In genomic region chr18:43539862-43540261, GRCh38 we compare ENCODE assay signal across 23 cellular contexts.
"Had no signal": no experiment of that assay in that cellular context is flagged by ENCODE, and none has a peak within 500 bp of the region (broad histone marks: within the 10 kb centered on the region; RNA-seq: fewer than 3 reads in every experiment).

No MANE protein-coding gene starts in this region.

- H3K4me1 Mint-ChIP-seq: activated CD4-positive, alpha-beta T cell treated with anti-CD3 and anti-CD28 coated beads, Interleukin-2, amount 10 ng/mL, durations not matched to agents 7 days and 5 days; endodermal cell; immature natural killer cell; natural killer cell had no signal

- H3K36me3 ChIP-seq: left ventricle myocardium inferior, ovary, right atrium auricular region, tibial artery, WERI-Rb-1 had no signal

- H3K4me1 ChIP-seq: left ventricle myocardium inferior, psoas muscle, right atrium auricular region, tibial artery had no signal

- H2AFZ ChIP-seq: hepatocyte had no signal

- H3K9me3 ChIP-seq: left ventricle myocardium inferior, ovary, psoas muscle, right atrium auricular region, tibial artery had no signal

- H3K27me3 Mint-ChIP-seq: activated CD4-positive, alpha-beta T cell treated with anti-CD3 and anti-CD28 coated beads, Interleukin-2, amount 10 ng/mL, durations not matched to agents 7 days and 5 days; activated naive CD8-positive, alpha-beta T cell; stimulated activated naive CD8-positive, alpha-beta T cell treated with anti-CD3 and anti-CD28 coated beads, Interleukin-15, Interleukin-2, amounts not matched to agents 100 ng/mL and 50 ng/mL, for 24 hours had no signal

- ATAC-seq: activated CD8-positive, alpha-beta T cell treated with anti-CD3 and anti-CD28 coated beads, Interleukin-2, amount 10 ng/mL, durations not matched to agents 7 days and 5 days; natural killer cell; psoas muscle had no signal

- H3K27ac ChIP-seq: coronary artery, hepatocyte, left ventricle myocardium inferior, ovary, psoas muscle, right atrium auricular region, tibial artery, WERI-Rb-1 had no signal

- H3K36me3 Mint-ChIP-seq: activated naive CD8-positive, alpha-beta T cell; natural killer cell had no signal

- H3K4me3 Mint-ChIP-seq: activated CD4-positive, alpha-beta T cell treated with anti-CD3 and anti-CD28 coated beads, Interleukin-2, amount 10 ng/mL, durations not matched to agents 7 days and 5 days; activated CD8-positive, alpha-beta T cell treated with anti-CD3 and anti-CD28 coated beads, Interleukin-2, amount 10 ng/mL, durations not matched to agents 7 days and 5 days; activated naive CD8-positive, alpha-beta T cell; endodermal cell; immature natural killer cell; natural killer cell; stimulated activated naive CD8-positive, alpha-beta T cell treated with anti-CD3 and anti-CD28 coated beads, Interleukin-15, Interleukin-2, amounts not matched to agents 100 ng/mL and 50 ng/mL, for 24 hours had no signal

- H3K27me3 ChIP-seq: hepatocyte, ovary, right atrium auricular region, tibial artery had no signal

- DNase-seq: activated CD4-positive, alpha-beta T cell treated with anti-CD3 and anti-CD28 coated beads, Interleukin-2, amount 10 ng/mL, durations not matched to agents 7 days and 5 days; activated CD4-positive, CD25-positive, alpha-beta regulatory T cell treated with anti-CD3 and anti-CD28 coated beads, Interleukin-2, amount 50 U/mL, for 72 hours; activated CD8-positive, alpha-beta T cell treated with anti-CD3 and anti-CD28 coated beads, Interleukin-2, amount 10 ng/mL, durations not matched to agents 7 days and 5 days; activated T-cell treated with anti-CD3 and anti-CD28 coated beads, Interleukin-2, amount 50 U/mL, for 1 hour; amniotic stem cell; cerebellar nuclear complex; endodermal cell; foreskin melanocyte; immature natural killer cell; left ventricle myocardium inferior; natural killer cell; ovary; psoas muscle; stimulated activated CD4-positive, alpha-beta T cell treated with anti-CD3 and anti-CD28 coated beads, Interleukin-12 subunit alpha, Interleukin-12 subunit beta, amount 100 ng/mL, for 4 hours; stimulated activated CD4-positive, alpha-beta T cell treated with anti-CD3 and anti-CD28 coated beads, Interleukin-4, amount 100 ng/mL, for 4 hours; T-helper 1 cell; tibial artery; WERI-Rb-1 had no signal

- H3K27ac Mint-ChIP-seq: activated CD4-positive, alpha-beta T cell treated with anti-CD3 and anti-CD28 coated beads, Interleukin-2, amount 10 ng/mL, durations not matched to agents 7 days and 5 days; activated CD8-positive, alpha-beta T cell treated with anti-CD3 and anti-CD28 coated beads, Interleukin-2, amount 10 ng/mL, durations not matched to agents 7 days and 5 days; activated naive CD8-positive, alpha-beta T cell; endodermal cell; immature natural killer cell; natural killer cell; stimulated activated naive CD8-positive, alpha-beta T cell treated with anti-CD3 and anti-CD28 coated beads, Interleukin-15, Interleukin-2, amounts not matched to agents 100 ng/mL and 50 ng/mL, for 24 hours had no signal

- H3K79me2 ChIP-seq: hepatocyte had no signal

- H3K4me2 ChIP-seq: hepatocyte had no signal

- H3K4me3 ChIP-seq: coronary artery, hepatocyte, left ventricle myocardium inferior, ovary, psoas muscle, right atrium auricular region, tibial artery had no signal

- H3K9me3 Mint-ChIP-seq: endodermal cell had no signal
